Comparison of ENCODE assay signal across 1 cellular context in genomic region chr1:175192630-175193338, GRCh38.
TF ChIP-seq lines count a peak whose summit lies in the region.

Gene KIAA0040 (minus strand): TSS chr1:175192776. CDS start chr1:175161013, 31,763 bp downstream.

TF ChIP-seq in K562, 482 proteins besides CTCF, POLR2A, EP300 and RAD21 (continued from another document and continues in another):
- TF ChIP-seq, protein P1, sequence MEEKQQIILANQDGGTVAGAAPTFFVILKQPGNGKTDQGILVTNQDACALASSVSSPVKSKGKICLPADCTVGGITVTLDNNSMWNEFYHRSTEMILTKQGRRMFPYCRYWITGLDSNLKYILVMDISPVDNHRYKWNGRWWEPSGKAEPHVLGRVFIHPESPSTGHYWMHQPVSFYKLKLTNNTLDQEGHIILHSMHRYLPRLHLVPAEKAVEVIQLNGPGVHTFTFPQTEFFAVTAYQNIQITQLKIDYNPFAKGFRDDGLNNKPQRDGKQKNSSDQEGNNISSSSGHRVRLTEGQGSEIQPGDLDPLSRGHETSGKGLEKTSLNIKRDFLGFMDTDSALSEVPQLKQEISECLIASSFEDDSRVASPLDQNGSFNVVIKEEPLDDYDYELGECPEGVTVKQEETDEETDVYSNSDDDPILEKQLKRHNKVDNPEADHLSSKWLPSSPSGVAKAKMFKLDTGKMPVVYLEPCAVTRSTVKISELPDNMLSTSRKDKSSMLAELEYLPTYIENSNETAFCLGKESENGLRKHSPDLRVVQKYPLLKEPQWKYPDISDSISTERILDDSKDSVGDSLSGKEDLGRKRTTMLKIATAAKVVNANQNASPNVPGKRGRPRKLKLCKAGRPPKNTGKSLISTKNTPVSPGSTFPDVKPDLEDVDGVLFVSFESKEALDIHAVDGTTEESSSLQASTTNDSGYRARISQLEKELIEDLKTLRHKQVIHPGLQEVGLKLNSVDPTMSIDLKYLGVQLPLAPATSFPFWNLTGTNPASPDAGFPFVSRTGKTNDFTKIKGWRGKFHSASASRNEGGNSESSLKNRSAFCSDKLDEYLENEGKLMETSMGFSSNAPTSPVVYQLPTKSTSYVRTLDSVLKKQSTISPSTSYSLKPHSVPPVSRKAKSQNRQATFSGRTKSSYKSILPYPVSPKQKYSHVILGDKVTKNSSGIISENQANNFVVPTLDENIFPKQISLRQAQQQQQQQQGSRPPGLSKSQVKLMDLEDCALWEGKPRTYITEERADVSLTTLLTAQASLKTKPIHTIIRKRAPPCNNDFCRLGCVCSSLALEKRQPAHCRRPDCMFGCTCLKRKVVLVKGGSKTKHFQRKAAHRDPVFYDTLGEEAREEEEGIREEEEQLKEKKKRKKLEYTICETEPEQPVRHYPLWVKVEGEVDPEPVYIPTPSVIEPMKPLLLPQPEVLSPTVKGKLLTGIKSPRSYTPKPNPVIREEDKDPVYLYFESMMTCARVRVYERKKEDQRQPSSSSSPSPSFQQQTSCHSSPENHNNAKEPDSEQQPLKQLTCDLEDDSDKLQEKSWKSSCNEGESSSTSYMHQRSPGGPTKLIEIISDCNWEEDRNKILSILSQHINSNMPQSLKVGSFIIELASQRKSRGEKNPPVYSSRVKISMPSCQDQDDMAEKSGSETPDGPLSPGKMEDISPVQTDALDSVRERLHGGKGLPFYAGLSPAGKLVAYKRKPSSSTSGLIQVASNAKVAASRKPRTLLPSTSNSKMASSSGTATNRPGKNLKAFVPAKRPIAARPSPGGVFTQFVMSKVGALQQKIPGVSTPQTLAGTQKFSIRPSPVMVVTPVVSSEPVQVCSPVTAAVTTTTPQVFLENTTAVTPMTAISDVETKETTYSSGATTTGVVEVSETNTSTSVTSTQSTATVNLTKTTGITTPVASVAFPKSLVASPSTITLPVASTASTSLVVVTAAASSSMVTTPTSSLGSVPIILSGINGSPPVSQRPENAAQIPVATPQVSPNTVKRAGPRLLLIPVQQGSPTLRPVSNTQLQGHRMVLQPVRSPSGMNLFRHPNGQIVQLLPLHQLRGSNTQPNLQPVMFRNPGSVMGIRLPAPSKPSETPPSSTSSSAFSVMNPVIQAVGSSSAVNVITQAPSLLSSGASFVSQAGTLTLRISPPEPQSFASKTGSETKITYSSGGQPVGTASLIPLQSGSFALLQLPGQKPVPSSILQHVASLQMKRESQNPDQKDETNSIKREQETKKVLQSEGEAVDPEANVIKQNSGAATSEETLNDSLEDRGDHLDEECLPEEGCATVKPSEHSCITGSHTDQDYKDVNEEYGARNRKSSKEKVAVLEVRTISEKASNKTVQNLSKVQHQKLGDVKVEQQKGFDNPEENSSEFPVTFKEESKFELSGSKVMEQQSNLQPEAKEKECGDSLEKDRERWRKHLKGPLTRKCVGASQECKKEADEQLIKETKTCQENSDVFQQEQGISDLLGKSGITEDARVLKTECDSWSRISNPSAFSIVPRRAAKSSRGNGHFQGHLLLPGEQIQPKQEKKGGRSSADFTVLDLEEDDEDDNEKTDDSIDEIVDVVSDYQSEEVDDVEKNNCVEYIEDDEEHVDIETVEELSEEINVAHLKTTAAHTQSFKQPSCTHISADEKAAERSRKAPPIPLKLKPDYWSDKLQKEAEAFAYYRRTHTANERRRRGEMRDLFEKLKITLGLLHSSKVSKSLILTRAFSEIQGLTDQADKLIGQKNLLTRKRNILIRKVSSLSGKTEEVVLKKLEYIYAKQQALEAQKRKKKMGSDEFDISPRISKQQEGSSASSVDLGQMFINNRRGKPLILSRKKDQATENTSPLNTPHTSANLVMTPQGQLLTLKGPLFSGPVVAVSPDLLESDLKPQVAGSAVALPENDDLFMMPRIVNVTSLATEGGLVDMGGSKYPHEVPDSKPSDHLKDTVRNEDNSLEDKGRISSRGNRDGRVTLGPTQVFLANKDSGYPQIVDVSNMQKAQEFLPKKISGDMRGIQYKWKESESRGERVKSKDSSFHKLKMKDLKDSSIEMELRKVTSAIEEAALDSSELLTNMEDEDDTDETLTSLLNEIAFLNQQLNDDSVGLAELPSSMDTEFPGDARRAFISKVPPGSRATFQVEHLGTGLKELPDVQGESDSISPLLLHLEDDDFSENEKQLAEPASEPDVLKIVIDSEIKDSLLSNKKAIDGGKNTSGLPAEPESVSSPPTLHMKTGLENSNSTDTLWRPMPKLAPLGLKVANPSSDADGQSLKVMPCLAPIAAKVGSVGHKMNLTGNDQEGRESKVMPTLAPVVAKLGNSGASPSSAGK (IDR thresholded peaks at IDR 0.05): peak; percentile 51
- TF ChIP-seq ZNF311 (CRISPR knock-in tag; IDR thresholded peaks at IDR 0.05) (no peak), HDAC1 (IDR thresholded peaks at IDR 0.05) (peak in 1 of 2 experiments; percentile 37; a peak in 1 of 4 replicates), MIER1 (IDR thresholded peaks at IDR 0.05; ENCODE audit: low read depth) (no peak), GABPA (tag; conservative IDR thresholded peaks at IDR 0.05; ENCODE audit: low read depth) (peak; percentile 50; the same call in 1 of the 2 replicates), SNIP1 (IDR thresholded peaks at IDR 0.05; ENCODE audit: low read depth) (no peak), NFRKB (IDR thresholded peaks at IDR 0.05; ENCODE audit: low read depth) (no peak), FOXK2 (conservative IDR thresholded peaks at IDR 0.05 in 1 of 2, IDR thresholded peaks at IDR 0.05 in 1 of 2; ENCODE audit: low read depth in 2 of 2) (no peak), TSC22D4 (tag; IDR thresholded peaks at IDR 0.05) (no peak), ZNF436 (CRISPR knock-in tag; IDR thresholded peaks at IDR 0.05) (no peak), MYC (IDR thresholded peaks at IDR 0.05; ENCODE audit: low read depth, low read length) (peak; percentile 54), MYC (CRISPR knock-in tag; IDR thresholded peaks at IDR 0.05; ENCODE audit: borderline replicate concordance, low read depth) (no peak), FUS (optimal IDR thresholded peaks at IDR 0.05; ENCODE audit: low read depth, low read length) (no peak), ZBTB9 (CRISPR knock-in tag; IDR thresholded peaks at IDR 0.05) (0 out of 2 replicates have a peak, but pooled peaks have one; percentile 4), ZNF561 (CRISPR knock-in tag; conservative IDR thresholded peaks at IDR 0.05) (no peak), CBX1 (IDR thresholded peaks at IDR 0.05; ENCODE audit: low read depth) (no peak), CHD1 (IDR thresholded peaks at IDR 0.05; ENCODE audit: low read length) (peak; percentile 61), POLR2H (tag; IDR thresholded peaks at IDR 0.05; ENCODE audit: low read depth) (peak; percentile 53; the same call in 1 of the 2 replicates), ZKSCAN3 (CRISPR knock-in tag; IDR thresholded peaks at IDR 0.05) (no peak), HES1 (IDR thresholded peaks at IDR 0.05; ENCODE audit: low read depth) (no peak)
- TF ChIP-seq, protein P2, sequence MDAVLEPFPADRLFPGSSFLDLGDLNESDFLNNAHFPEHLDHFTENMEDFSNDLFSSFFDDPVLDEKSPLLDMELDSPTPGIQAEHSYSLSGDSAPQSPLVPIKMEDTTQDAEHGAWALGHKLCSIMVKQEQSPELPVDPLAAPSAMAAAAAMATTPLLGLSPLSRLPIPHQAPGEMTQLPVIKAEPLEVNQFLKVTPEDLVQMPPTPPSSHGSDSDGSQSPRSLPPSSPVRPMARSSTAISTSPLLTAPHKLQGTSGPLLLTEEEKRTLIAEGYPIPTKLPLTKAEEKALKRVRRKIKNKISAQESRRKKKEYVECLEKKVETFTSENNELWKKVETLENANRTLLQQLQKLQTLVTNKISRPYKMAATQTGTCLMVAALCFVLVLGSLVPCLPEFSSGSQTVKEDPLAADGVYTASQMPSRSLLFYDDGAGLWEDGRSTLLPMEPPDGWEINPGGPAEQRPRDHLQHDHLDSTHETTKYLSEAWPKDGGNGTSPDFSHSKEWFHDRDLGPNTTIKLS (IDR thresholded peaks at IDR 0.05; ENCODE audit: borderline replicate concordance, low read depth): no peak
- TF ChIP-seq, protein P3, sequence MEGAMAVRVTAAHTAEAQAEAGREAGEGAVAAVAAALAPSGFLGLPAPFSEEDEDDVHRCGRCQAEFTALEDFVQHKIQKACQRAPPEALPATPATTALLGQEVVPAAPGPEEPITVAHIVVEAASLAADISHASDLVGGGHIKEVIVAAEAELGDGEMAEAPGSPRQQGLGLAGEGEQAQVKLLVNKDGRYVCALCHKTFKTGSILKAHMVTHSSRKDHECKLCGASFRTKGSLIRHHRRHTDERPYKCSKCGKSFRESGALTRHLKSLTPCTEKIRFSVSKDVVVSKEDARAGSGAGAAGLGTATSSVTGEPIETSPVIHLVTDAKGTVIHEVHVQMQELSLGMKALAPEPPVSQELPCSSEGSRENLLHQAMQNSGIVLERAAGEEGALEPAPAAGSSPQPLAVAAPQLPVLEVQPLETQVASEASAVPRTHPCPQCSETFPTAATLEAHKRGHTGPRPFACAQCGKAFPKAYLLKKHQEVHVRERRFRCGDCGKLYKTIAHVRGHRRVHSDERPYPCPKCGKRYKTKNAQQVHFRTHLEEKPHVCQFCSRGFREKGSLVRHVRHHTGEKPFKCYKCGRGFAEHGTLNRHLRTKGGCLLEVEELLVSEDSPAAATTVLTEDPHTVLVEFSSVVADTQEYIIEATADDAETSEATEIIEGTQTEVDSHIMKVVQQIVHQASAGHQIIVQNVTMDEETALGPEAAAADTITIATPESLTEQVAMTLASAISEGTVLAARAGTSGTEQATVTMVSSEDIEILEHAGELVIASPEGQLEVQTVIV (CRISPR knock-in tag; IDR thresholded peaks at IDR 0.05; ENCODE audit: borderline replicate concordance): no peak
- TF ChIP-seq, protein P4, sequence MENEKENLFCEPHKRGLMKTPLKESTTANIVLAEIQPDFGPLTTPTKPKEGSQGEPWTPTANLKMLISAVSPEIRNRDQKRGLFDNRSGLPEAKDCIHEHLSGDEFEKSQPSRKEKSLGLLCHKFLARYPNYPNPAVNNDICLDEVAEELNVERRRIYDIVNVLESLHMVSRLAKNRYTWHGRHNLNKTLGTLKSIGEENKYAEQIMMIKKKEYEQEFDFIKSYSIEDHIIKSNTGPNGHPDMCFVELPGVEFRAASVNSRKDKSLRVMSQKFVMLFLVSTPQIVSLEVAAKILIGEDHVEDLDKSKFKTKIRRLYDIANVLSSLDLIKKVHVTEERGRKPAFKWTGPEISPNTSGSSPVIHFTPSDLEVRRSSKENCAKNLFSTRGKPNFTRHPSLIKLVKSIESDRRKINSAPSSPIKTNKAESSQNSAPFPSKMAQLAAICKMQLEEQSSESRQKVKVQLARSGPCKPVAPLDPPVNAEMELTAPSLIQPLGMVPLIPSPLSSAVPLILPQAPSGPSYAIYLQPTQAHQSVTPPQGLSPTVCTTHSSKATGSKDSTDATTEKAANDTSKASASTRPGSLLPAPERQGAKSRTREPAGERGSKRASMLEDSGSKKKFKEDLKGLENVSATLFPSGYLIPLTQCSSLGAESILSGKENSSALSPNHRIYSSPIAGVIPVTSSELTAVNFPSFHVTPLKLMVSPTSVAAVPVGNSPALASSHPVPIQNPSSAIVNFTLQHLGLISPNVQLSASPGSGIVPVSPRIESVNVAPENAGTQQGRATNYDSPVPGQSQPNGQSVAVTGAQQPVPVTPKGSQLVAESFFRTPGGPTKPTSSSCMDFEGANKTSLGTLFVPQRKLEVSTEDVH (IDR thresholded peaks at IDR 0.05; ENCODE audit: low read depth, partially characterized antibody): peak; percentile 47
